ENCODE assay signal across 24 cellular contexts in the genomic region with DNA sequence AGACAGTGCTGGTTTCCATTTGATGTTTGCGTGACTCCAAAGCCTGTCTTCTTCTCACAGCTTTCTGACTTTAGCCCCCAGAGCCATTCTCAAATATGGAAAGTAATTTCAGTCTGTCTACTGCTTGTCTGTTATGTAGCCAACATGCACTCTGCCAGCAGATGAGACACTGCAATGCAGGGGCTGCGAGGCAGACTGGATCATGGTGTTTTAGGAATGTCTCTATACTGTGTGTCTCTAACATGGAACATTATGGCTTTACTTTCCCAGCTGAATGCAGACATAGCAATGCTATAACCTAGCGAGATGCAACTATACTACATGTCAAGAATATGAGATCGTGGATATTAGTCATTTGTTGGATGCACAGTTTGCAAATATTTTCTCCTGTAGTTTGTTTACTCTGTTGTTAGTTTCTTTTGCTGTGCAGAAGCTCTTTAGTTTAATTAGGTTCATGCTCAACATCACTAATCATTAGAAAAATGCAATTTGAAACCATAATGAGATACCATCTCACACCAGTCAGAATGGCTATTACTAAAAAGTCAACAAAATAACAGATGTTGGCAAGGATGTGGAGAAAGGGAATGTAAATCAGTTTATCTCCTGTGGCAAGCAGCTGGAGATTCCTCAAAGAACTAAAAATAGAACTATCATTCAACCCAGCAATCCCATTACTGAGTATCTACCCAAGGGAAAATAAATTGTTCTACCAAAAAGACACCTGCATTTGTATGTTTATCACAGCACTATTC.
DNase-seq lines count a peak whose midpoint lies in the region; ATAC-seq and TF ChIP-seq lines count a peak whose summit lies in the region.
"Had no signal": no experiment of that assay in that cellular context is flagged by ENCODE, and none has a peak within 500 bp of the region (broad histone marks: within the 10 kb centered on the region; RNA-seq: fewer than 3 reads in every experiment).

No MANE protein-coding gene starts in this region.

- no peaks in the 10 kb centered on the region for H3K36me3 Mint-ChIP-seq in activated naive CD4-positive, alpha-beta T cell treated with anti-CD3 and anti-CD28 coated beads, Interleukin-2, amount 50 U/mL, for 72 hours
- H3K36me3 Mint-ChIP-seq: activated CD8-positive, alpha-beta memory T cell treated with anti-CD3 and anti-CD28 coated beads, Interleukin-2, amount 10 ng/mL, durations not matched to agents 7 days and 5 days; activated naive CD4-positive, alpha-beta T cell treated with anti-CD3 and anti-CD28 coated beads, Interleukin-2, amount 10 ng/mL, durations not matched to agents 7 days and 5 days; naive thymus-derived CD4-positive, alpha-beta T cell had no signal

- peak; percentile 26 for DNase-seq in DMS 273 treated with DMSO at 0.1 percent for 48 hours (lab: John Stamatoyannopoulos, UW)
- DNase-seq in NCI-H69 (lab: John Stamatoyannopoulos, UW): peak; percentile 25
- DNase-seq in amniotic epithelial cell (ENCODE audit: low read depth): peak; percentile 3
- peak; percentile 31 for DNase-seq in myocyte (ENCODE audit: low read depth)
- DNase-seq in stomach: no peak
- no peak for DNase-seq in CD1c-positive myeloid dendritic cell (ENCODE audit: extremely low spot score)
- DNase-seq in activated naive CD4-positive, alpha-beta T cell treated with anti-CD3 and anti-CD28 coated beads, Interleukin-2, amount 50 U/mL, for 72 hours (ENCODE audit: low spot score in 2 of 2): no peak
- DNase-seq: activated CD4-positive, alpha-beta T cell treated with anti-CD3 and anti-CD28 coated beads, Interleukin-2, amount 10 ng/mL, durations not matched to agents 7 days and 5 days; activated CD8-positive, alpha-beta memory T cell treated with anti-CD3 and anti-CD28 coated beads, Interleukin-2, amount 10 ng/mL, durations not matched to agents 7 days and 5 days; activated naive CD4-positive, alpha-beta T cell treated with anti-CD3 and anti-CD28 coated beads, Interleukin-2, amount 10 ng/mL, durations not matched to agents 7 days and 5 days; anterior cingulate cortex; caudate nucleus; HCEC 1CT; mesendoderm; naive thymus-derived CD4-positive, alpha-beta T cell; NCI-H510A; retina; stimulated activated CD4-positive, alpha-beta T cell treated with anti-CD3 and anti-CD28 coated beads, Interleukin-4, amount 100 ng/mL, for 1 hour; stimulated activated naive CD4-positive, alpha-beta T cell; WERI-Rb-1 had no signal

- no peak overlapping the region for H3K4me3 ChIP-seq in stomach
- H3K4me3 ChIP-seq: vagina had no signal

- no peak overlapping the region for H3K27ac ChIP-seq in stomach
- H3K27ac ChIP-seq: C4-2B, epithelial cell of prostate, vagina, WERI-Rb-1 had no signal

- peaks cover 0 to 2% (median under 1%) of the 10 kb centered on the region in 4 donors for H3K9me3 ChIP-seq in stomach
- H3K9me3 ChIP-seq: vagina had no signal

- 74 to 79% (median 79%) methylated on average over 4 of the region's 4 CpGs for WGBS in stomach, 5 donors

- no peak for TF ChIP-seq POLR2A in stomach (IDR thresholded peaks at IDR 0.05)

- TF ChIP-seq EP300 in stomach (IDR thresholded peaks at IDR 0.05): no peak

- no peaks in the 10 kb centered on the region for H3K27me3 ChIP-seq in stomach
- H3K27me3 ChIP-seq: vagina had no signal

- H3K4me1 ChIP-seq in stomach: peaks cover 0 to 18% (median 0%) of the 10 kb centered on the region in 4 donors
- H3K4me1 ChIP-seq: vagina had no signal

- ATAC-seq in activated naive CD4-positive, alpha-beta T cell treated with anti-CD3 and anti-CD28 coated beads, Interleukin-2, amount 50 U/mL, for 72 hours: no peak
- ATAC-seq in HG02885 (IDR thresholded peaks at IDR 0.05; ENCODE audit: poor library complexity, unreplicated experiment): no peak
- ATAC-seq: activated CD8-positive, alpha-beta memory T cell treated with anti-CD3 and anti-CD28 coated beads, Interleukin-2, amount 10 ng/mL, durations not matched to agents 7 days and 5 days; naive thymus-derived CD4-positive, alpha-beta T cell had no signal

- H3K9me3 Mint-ChIP-seq in activated naive CD4-positive, alpha-beta T cell treated with anti-CD3 and anti-CD28 coated beads, Interleukin-2, amount 50 U/mL, for 72 hours: peaks cover 6 to 23% of the 10 kb centered on the region in 2 donors
- H3K9me3 Mint-ChIP-seq: activated CD4-positive, alpha-beta T cell treated with anti-CD3 and anti-CD28 coated beads, Interleukin-2, amount 10 ng/mL, durations not matched to agents 7 days and 5 days had no signal

- intact Hi-C loops in stomach (cut with DNase I; ENCODE audit: low total_unique reads): no loop called here

- TF ChIP-seq CTCF in stomach (IDR thresholded peaks at IDR 0.05): no peak

- no peak overlapping the region for H3K27ac Mint-ChIP-seq in activated naive CD4-positive, alpha-beta T cell treated with anti-CD3 and anti-CD28 coated beads, Interleukin-2, amount 50 U/mL, for 72 hours
- H3K27ac Mint-ChIP-seq: activated CD4-positive, alpha-beta T cell treated with anti-CD3 and anti-CD28 coated beads, Interleukin-2, amount 10 ng/mL, durations not matched to agents 7 days and 5 days; activated CD8-positive, alpha-beta memory T cell treated with anti-CD3 and anti-CD28 coated beads, Interleukin-2, amount 10 ng/mL, durations not matched to agents 7 days and 5 days; activated naive CD4-positive, alpha-beta T cell treated with anti-CD3 and anti-CD28 coated beads, Interleukin-2, amount 10 ng/mL, durations not matched to agents 7 days and 5 days; naive thymus-derived CD4-positive, alpha-beta T cell had no signal

- no peaks in the 10 kb centered on the region for H3K36me3 ChIP-seq in stomach
- H3K36me3 ChIP-seq: vagina, WERI-Rb-1 had no signal

Comparison
In these comparisons a context has a peak if more than half of its experiments do, and no peak if none do; other contexts are left out.
1. DNase-seq: peak in DMS 273 treated with DMSO at 0.1 percent for 48 hours (single experiment), NCI-H69 (single experiment), amniotic epithelial cell (single experiment) and myocyte (single experiment); none in stomach (single experiment), CD1c-positive myeloid dendritic cell (single experiment) and activated naive CD4-positive, alpha-beta T cell treated with anti-CD3 and anti-CD28 coated beads, Interleukin-2, amount 50 U/mL, for 72 hours (0 of 2).